Comparison of ENCODE assay signal across 33 cellular contexts in the genomic region with DNA sequence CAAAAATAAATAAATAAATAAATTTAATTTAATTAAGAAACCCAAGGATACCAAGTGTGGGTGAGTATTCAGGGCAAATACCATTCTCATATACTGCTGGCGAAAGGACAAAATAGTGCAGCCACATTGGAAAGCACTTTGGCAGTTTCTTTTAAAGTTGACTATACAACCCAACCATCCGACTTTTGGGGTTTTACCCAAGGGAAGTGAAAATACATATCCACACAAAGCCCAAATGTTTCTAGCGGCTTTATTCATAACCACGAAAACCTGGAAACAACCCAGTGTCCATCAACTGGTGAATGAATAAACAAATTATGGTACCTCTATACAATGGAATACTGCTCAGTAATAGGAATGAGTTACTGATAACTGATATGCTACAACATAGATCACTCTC. TPM values are rescaled to one million over a fixed set of nuclear protein-coding genes. Genes with fewer than 3 reads are reported as not detected.
"Had no signal": no experiment of that assay in that cellular context is flagged by ENCODE, and none has a peak within 500 bp of the region (broad histone marks: within the 10 kb centered on the region; RNA-seq: fewer than 3 reads in every experiment).

No MANE protein-coding gene starts in this region.

- H3K27ac Mint-ChIP-seq: activated B cell treated with CpG ODN at 0.5 μM for 24 hours; activated CD4-positive, alpha-beta memory T cell treated with anti-CD3 and anti-CD28 coated beads for 36 hours; activated CD8-positive, alpha-beta memory T cell treated with anti-CD3 and anti-CD28 coated beads, Interleukin-2, amount 10 ng/mL, durations not matched to agents 7 days and 5 days; activated CD8-positive, alpha-beta T cell treated with anti-CD3 and anti-CD28 coated beads, Interleukin-2, amount 10 ng/mL, durations not matched to agents 7 days and 5 days; activated naive CD4-positive, alpha-beta T cell treated with anti-CD3 and anti-CD28 coated beads for 36 hours; activated naive CD4-positive, alpha-beta T cell treated with anti-CD3 and anti-CD28 coated beads, Interleukin-2, amount 50 U/mL, for 24 hours; activated naive CD8-positive, alpha-beta T cell treated with anti-CD3 and anti-CD28 coated beads for 36 hours; activated naive CD8-positive, alpha-beta T cell treated with anti-CD3 and anti-CD28 coated beads, Interleukin-2, amount 50 U/mL, for 24 hours; activated T-helper 1 cell treated with anti-CD3 and anti-CD28 coated beads, Interleukin-12 subunit alpha, Interleukin-12 subunit beta, Interleukin-2, Interleukin-4 antibody, amounts not matched to agents 30 ng/mL and 10 ng/mL and 1 ng/mL, durations not matched to agents 14 hours and 24 hours and 36 hours; activated T-helper 2 cell treated with anti-CD3 and anti-CD28 coated beads, Interferon-gamma antibody, Interleukin-2, Interleukin-4, amounts not matched to agents 10 μg/mL and 5 μg/mL and 100 μg/mL, durations not matched to agents 14 hours and 24 hours and 36 hours; effector memory CD8-positive, alpha-beta T cell; T-cell; T-helper 1 cell treated with Interleukin-12 subunit alpha and Interleukin-12 subunit beta and Interleukin-4 antibody, amounts not matched to agents 30 μg/mL and 1 μg/mL, for 36 hours had no signal

- H3K4me3 Mint-ChIP-seq: activated B cell treated with CpG ODN at 0.5 μM for 24 hours; activated CD4-positive, alpha-beta memory T cell treated with anti-CD3 and anti-CD28 coated beads for 36 hours; activated CD8-positive, alpha-beta memory T cell treated with anti-CD3 and anti-CD28 coated beads, Interleukin-2, amount 10 ng/mL, durations not matched to agents 7 days and 5 days; activated CD8-positive, alpha-beta T cell treated with anti-CD3 and anti-CD28 coated beads, Interleukin-2, amount 10 ng/mL, durations not matched to agents 7 days and 5 days; activated naive CD4-positive, alpha-beta T cell treated with anti-CD3 and anti-CD28 coated beads for 36 hours; activated naive CD4-positive, alpha-beta T cell treated with anti-CD3 and anti-CD28 coated beads, Interleukin-2, amount 50 U/mL, for 24 hours; activated naive CD8-positive, alpha-beta T cell treated with anti-CD3 and anti-CD28 coated beads for 36 hours; activated naive CD8-positive, alpha-beta T cell treated with anti-CD3 and anti-CD28 coated beads, Interleukin-2, amount 50 U/mL, for 24 hours; activated T-helper 1 cell treated with anti-CD3 and anti-CD28 coated beads, Interleukin-12 subunit alpha, Interleukin-12 subunit beta, Interleukin-2, Interleukin-4 antibody, amounts not matched to agents 30 ng/mL and 10 ng/mL and 1 ng/mL, durations not matched to agents 14 hours and 24 hours and 36 hours; effector memory CD8-positive, alpha-beta T cell; T-cell; T-helper 1 cell treated with Interleukin-12 subunit alpha and Interleukin-12 subunit beta and Interleukin-4 antibody, amounts not matched to agents 30 μg/mL and 1 μg/mL, for 36 hours had no signal

- H3K36me3 Mint-ChIP-seq: activated CD4-positive, alpha-beta memory T cell treated with anti-CD3 and anti-CD28 coated beads for 36 hours; activated CD8-positive, alpha-beta memory T cell treated with anti-CD3 and anti-CD28 coated beads, Interleukin-2, amount 10 ng/mL, durations not matched to agents 7 days and 5 days; activated naive CD4-positive, alpha-beta T cell treated with anti-CD3 and anti-CD28 coated beads, Interleukin-2, amount 50 U/mL, for 24 hours; activated naive CD8-positive, alpha-beta T cell treated with anti-CD3 and anti-CD28 coated beads for 36 hours; T-cell had no signal

- H3K4me1 Mint-ChIP-seq: activated B cell treated with CpG ODN at 0.5 μM for 24 hours; activated CD8-positive, alpha-beta memory T cell treated with anti-CD3 and anti-CD28 coated beads, Interleukin-2, amount 10 ng/mL, durations not matched to agents 7 days and 5 days; activated naive CD4-positive, alpha-beta T cell treated with anti-CD3 and anti-CD28 coated beads, Interleukin-2, amount 50 U/mL, for 24 hours; activated naive CD8-positive, alpha-beta T cell treated with anti-CD3 and anti-CD28 coated beads for 36 hours; activated naive CD8-positive, alpha-beta T cell treated with anti-CD3 and anti-CD28 coated beads, Interleukin-2, amount 50 U/mL, for 24 hours; T-cell had no signal

- DNase-seq: activated B cell treated with CpG ODN at 0.5 μM for 24 hours; activated CD4-positive, alpha-beta memory T cell treated with anti-CD3 and anti-CD28 coated beads for 36 hours; activated CD4-positive, alpha-beta T cell treated with anti-CD3 and anti-CD28 coated beads for 48 hours; activated CD8-positive, alpha-beta memory T cell treated with anti-CD3 and anti-CD28 coated beads, Interleukin-2, amount 10 ng/mL, durations not matched to agents 7 days and 5 days; activated CD8-positive, alpha-beta memory T cell treated with anti-CD3 and anti-CD28 coated beads, Interleukin-2, amount 50 U/mL, for 4 hours; activated CD8-positive, alpha-beta T cell treated with anti-CD3 and anti-CD28 coated beads, Interleukin-2, amount 10 ng/mL, durations not matched to agents 7 days and 5 days; activated effector memory CD4-positive, alpha-beta T cell treated with anti-CD3 and anti-CD28 coated beads, Interleukin-2, amount 50 U/mL, for 16 hours; activated naive CD4-positive, alpha-beta T cell treated with anti-CD3 and anti-CD28 coated beads for 36 hours; activated naive CD8-positive, alpha-beta T cell treated with anti-CD3 and anti-CD28 coated beads for 36 hours; activated naive CD8-positive, alpha-beta T cell treated with anti-CD3 and anti-CD28 coated beads, Interleukin-2, amount 50 U/mL, for 24 hours; activated T-cell treated with anti-CD3 and anti-CD28 coated beads, Interleukin-2, amount 50 U/mL, for 1 hour; activated T-cell treated with anti-CD3 and anti-CD28 coated beads, Interleukin-2, amount 50 U/mL, for 48 hours; adrenal gland; amygdala; aorta; body of pancreas; caudate nucleus; cortex of kidney; dermis blood vessel endothelial cell; effector CD4-positive, alpha-beta T cell; effector memory CD8-positive, alpha-beta T cell; erythroblast; foreskin melanocyte; head of caudate nucleus; T-cell; T1000; WERI-Rb-1 had no signal

- H3K4me3 ChIP-seq: adrenal gland, body of pancreas, esophagus muscularis mucosa, gastroesophageal sphincter had no signal

- H3K9me3 Mint-ChIP-seq: activated B cell treated with CpG ODN at 0.5 μM for 24 hours; activated CD4-positive, alpha-beta memory T cell treated with anti-CD3 and anti-CD28 coated beads for 36 hours; activated naive CD4-positive, alpha-beta T cell treated with anti-CD3 and anti-CD28 coated beads for 36 hours; activated naive CD4-positive, alpha-beta T cell treated with anti-CD3 and anti-CD28 coated beads, Interleukin-2, amount 50 U/mL, for 24 hours; activated naive CD8-positive, alpha-beta T cell treated with anti-CD3 and anti-CD28 coated beads for 36 hours; activated naive CD8-positive, alpha-beta T cell treated with anti-CD3 and anti-CD28 coated beads, Interleukin-2, amount 50 U/mL, for 24 hours; activated T-helper 1 cell treated with anti-CD3 and anti-CD28 coated beads, Interleukin-12 subunit alpha, Interleukin-12 subunit beta, Interleukin-2, Interleukin-4 antibody, amounts not matched to agents 30 ng/mL and 10 ng/mL and 1 ng/mL, durations not matched to agents 14 hours and 24 hours and 36 hours; activated T-helper 2 cell treated with anti-CD3 and anti-CD28 coated beads, Interferon-gamma antibody, Interleukin-2, Interleukin-4, amounts not matched to agents 10 μg/mL and 5 μg/mL and 100 μg/mL, durations not matched to agents 14 hours and 24 hours and 36 hours; effector memory CD8-positive, alpha-beta T cell; T-cell; T-helper 1 cell treated with Interleukin-12 subunit alpha and Interleukin-12 subunit beta and Interleukin-4 antibody, amounts not matched to agents 30 μg/mL and 1 μg/mL, for 36 hours had no signal

- H3K27me3 Mint-ChIP-seq: activated naive CD4-positive, alpha-beta T cell treated with anti-CD3 and anti-CD28 coated beads, Interleukin-2, amount 50 U/mL, for 24 hours; activated naive CD8-positive, alpha-beta T cell treated with anti-CD3 and anti-CD28 coated beads for 36 hours had no signal

RNA-seq across cellular contexts. Expression of a gene that starts 36.2 kb away (rescaled TPM):
- total RNA-seq: activated B cell treated with CpG ODN at 0.5 μM for 24 hours, aorta had no signal
